Comparison of ENCODE assay signal across 2 cellular contexts in genomic region chr3:11250902-11251806, GRCh38.
TF ChIP-seq lines count a peak whose summit lies in the region.

No MANE protein-coding gene starts in this region.

TF ChIP-seq in SK-N-SH, 30 proteins besides CTCF, POLR2A, EP300 and RAD21 (continued from another document):
- TF ChIP-seq MAX (IDR thresholded peaks at IDR 0.05; ENCODE audit: low read depth) (no peak), RCOR1 (IDR thresholded peaks at IDR 0.05; ENCODE audit: low read length) (no peak)
TF ChIP-seq in SK-N-SH: peak in this region for 0.

TF ChIP-seq in SK-N-SH treated with all-trans-retinoic acid at 6 μM for 48 hours, 23 proteins besides CTCF, POLR2A, EP300 and RAD21 (continued from another document):
- no peak for TF ChIP-seq RARB (CRISPR knock-in tag; IDR thresholded peaks at IDR 0.05)
- TF ChIP-seq CREB5 (CRISPR knock-in tag; IDR thresholded peaks at IDR 0.05; ENCODE audit: low read depth), result no peak
- no peak for TF ChIP-seq PATZ1 (CRISPR knock-in tag; IDR thresholded peaks at IDR 0.05; ENCODE audit: borderline replicate concordance)
- no peak for TF ChIP-seq TSHZ2 (CRISPR knock-in tag; IDR thresholded peaks at IDR 0.05)
- no peak for TF ChIP-seq ZC3H10 (CRISPR knock-in tag; IDR thresholded peaks at IDR 0.05)
- no peak for TF ChIP-seq GLIS3 (CRISPR knock-in tag; IDR thresholded peaks at IDR 0.05)
